ENCODE assay signal across 9 cellular contexts in the genomic region with DNA sequence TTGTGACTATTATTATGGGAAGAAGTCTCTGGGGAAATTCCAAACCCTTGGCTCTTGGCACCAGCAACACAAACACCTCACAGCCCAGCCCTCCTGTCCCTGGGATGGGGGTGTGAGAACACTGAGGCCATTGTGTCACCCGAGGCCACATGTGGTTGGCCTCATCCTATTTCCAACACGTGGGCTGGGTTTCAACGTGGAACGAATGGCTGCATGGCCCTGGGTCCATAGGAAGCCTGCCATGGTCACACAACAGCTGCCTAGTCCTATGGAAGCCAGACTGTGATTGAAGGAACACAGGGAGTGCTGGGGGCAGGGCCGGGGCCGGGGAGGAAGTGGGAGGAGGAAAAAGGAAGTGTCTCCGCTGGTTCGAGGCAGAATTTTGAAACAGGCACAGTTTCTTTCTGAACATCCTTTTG. TPM values are rescaled to one million over a fixed set of nuclear protein-coding genes. Genes with fewer than 3 reads are reported as not detected.
DNase-seq lines count a peak whose midpoint lies in the region; ATAC-seq, FAIRE-seq and TF ChIP-seq lines count a peak whose summit lies in the region.
"Had no signal": no experiment of that assay in that cellular context is flagged by ENCODE, and none has a peak within 500 bp of the region (broad histone marks: within the 10 kb centered on the region; RNA-seq: fewer than 3 reads in every experiment).

No MANE protein-coding gene starts in this region.

- H3K27ac ChIP-seq in body of pancreas (peak overlapping the region in 2 of 4 donors; percentile 40 to 50), pancreas (peak overlapping the region in 1 of 4 donors; percentile 19)
- H3K27ac ChIP-seq: prostate gland had no signal

- WGBS in body of pancreas, 2 donors = 51 to 100% methylated on average over 2 to 7 of the region's 8 CpGs
- WGBS in pancreas, 2 donors = 61 to 68% methylated on average over 8 of the region's 8 CpGs

- H3K4me3 ChIP-seq in body of pancreas = no peak overlapping the region
- H3K4me3 ChIP-seq in pancreas = no peak overlapping the region
- no peak overlapping the region for H3K4me3 ChIP-seq in MG63
- H3K4me3 ChIP-seq: prostate gland had no signal

- DNase-seq in GM12891 (ENCODE audit: insufficient read length, low spot score) (no peak), M059J (ENCODE audit: low read depth) (peak; percentile 24), body of pancreas (peak in 1 of 4 donors; percentile 31), pancreas (no peak), MG63 (no peak), cerebellar nuclear complex (lab: John Stamatoyannopoulos, UW) (no peak), NCI-H774 (lab: John Stamatoyannopoulos, UW) (no peak)
- DNase-seq: activated CD8-positive, alpha-beta memory T cell treated with anti-CD3 and anti-CD28 coated beads, Interleukin-2, amount 50 U/mL, for 48 hours had no signal

- H3K36me3 ChIP-seq in body of pancreas (replicated peaks in 1 of 2; ENCODE audit: insufficient read depth in 1 of 2, low read depth in 2 of 2) = no peaks in the 10 kb centered on the region
- H3K36me3 ChIP-seq in pancreas = no peaks in the 10 kb centered on the region
- H3K36me3 ChIP-seq in MG63 = no peaks in the 10 kb centered on the region
- H3K36me3 ChIP-seq: prostate gland had no signal

- H3K27me3 ChIP-seq in body of pancreas (no peaks in the 10 kb centered on the region), pancreas (no peaks in the 10 kb centered on the region), MG63 (no peaks in the 10 kb centered on the region)

- TF ChIP-seq POLR2A in GM12891 (IDR thresholded peaks at IDR 0.05; ENCODE audit: low read depth, low read length) (no peak), body of pancreas (IDR thresholded peaks at IDR 0.05) (no peak)

- H3K9me3 ChIP-seq in body of pancreas (no peaks in the 10 kb centered on the region), pancreas (no peaks in the 10 kb centered on the region), MG63 (no peaks in the 10 kb centered on the region)
- H3K9me3 ChIP-seq: prostate gland had no signal

- H3K4me1 ChIP-seq in body of pancreas (no peaks in the 10 kb centered on the region), pancreas (no peaks in the 10 kb centered on the region)
- H3K4me1 ChIP-seq: prostate gland had no signal

- TF ChIP-seq CTCF in body of pancreas (IDR thresholded peaks at IDR 0.05) (no peak), pancreas (IDR thresholded peaks at IDR 0.05) (no peak)

- intact Hi-C loops in body of pancreas (cut with DNase I) (no loop called here), pancreas (cut with DNase I) (no loop called here)

- ATAC-seq in body of pancreas (peak; percentile 67), pancreas (peak in 3 of 4 donors; percentile 26 to 70 (median 45))

- FAIRE-seq in GM12891 (lab: Jason Lieb, UNC) (peak; percentile 68), pancreas (lab: Jason Lieb, UNC) (no peak)

TF ChIP-seq in GM12891, 5 proteins besides CTCF, POLR2A, EP300 and RAD21:
- TF ChIP-seq TAF1 (IDR thresholded peaks at IDR 0.05; ENCODE audit: low read depth, low read length) (no peak), SPI1 (IDR thresholded peaks at IDR 0.05; ENCODE audit: low read depth, low read length) (peak; percentile 81), POLR2AphosphoS5 (IDR thresholded peaks at IDR 0.05; ENCODE audit: low read depth, low read length) (no peak)

RNA-seq across cellular contexts. Expression of a gene that starts 10.0 kb away (rescaled TPM):
- polyA plus RNA-seq in GM12891 (2012; ENCODE audit: low read depth, missing spikeins) = 3.9 TPM
- 1.7 and 3.0 TPM in 2 replicates for total RNA-seq in M059J (2014; rRNA removed; shearing (Covaris generic))
- total RNA-seq in body of pancreas (1 to 10 TPM in 1 of 2 donors, under 1 TPM in 1; 0.33 to 1.6 TPM), pancreas (1 to 10 TPM; 1.3 to 4.0 (median 2.4) TPM)
- polyA plus RNA-seq in pancreas = 1 to 10 TPM in 1 of 2 donors, under 1 TPM in 1; 0.57 to 3.3 TPM
- 2.3 and 7.1 TPM in 2 replicates for total RNA-seq in MG63 (2014; rRNA removed; shearing (Covaris generic); ENCODE audit: low replicate concordance)
